ENCODE assay signal across 8 cellular contexts in the genomic region with DNA sequence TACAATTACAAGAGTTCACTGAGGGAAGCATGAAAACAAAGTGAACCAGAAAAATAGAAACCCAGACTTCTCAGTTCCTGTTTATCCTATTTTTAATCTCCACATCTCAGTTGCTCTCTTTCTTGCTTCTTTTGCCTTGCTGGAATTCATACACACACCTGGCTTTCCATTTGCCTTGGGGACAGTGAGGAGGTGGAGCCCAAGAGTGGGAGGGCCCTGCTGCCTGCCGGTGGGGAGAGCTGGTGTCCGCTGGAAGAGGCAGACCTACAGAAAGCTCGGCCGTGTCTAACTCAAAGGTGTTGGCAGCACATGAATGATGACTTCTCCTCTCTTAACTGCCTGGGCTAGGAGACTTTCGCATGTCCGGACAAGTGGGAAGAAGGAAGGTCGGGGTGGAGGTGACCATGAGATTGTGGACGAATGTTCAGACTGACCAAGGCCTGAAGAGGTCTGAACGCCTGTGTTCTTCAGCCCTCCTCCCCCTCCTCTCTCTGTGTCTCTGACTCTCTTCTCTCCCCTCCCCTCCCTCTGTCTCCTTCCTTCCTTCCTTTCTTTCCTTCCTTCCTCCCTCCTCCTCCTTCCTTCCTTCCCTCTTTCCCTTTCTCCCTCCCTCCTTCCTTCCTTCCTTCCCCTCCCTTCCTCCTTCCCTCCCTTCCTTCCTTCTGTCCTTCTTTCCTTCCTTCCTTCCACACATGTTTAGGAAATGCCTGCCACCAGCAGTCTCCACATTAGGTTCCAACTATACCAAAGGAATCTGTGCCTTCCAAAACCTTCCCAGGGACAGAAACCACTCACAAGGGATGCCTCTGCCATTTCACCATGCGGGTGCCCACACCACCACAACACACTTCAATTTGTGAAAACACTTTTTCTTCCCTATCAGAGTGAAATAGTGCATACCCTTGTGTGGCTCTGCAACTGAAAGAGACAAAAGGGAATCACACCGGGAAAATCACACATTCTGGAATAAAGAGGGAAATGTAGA.
DNase-seq lines count a peak whose midpoint lies in the region; ATAC-seq and TF ChIP-seq lines count a peak whose summit lies in the region.

No MANE protein-coding gene starts in this region.

- peaks cover 64% of the 10 kb centered on the region for H3K4me1 ChIP-seq in OCI-LY3 (ENCODE audit: low read length)

- H3K27ac Mint-ChIP-seq in T-helper 1 cell treated with Interleukin-12 subunit alpha and Interleukin-12 subunit beta and Interleukin-4 antibody, amounts not matched to agents 30 μg/mL and 1 μg/mL, for 36 hours = no peak overlapping the region
- peak overlapping the region; percentile 28 to 82 for H3K27ac Mint-ChIP-seq in stimulated activated naive CD8-positive, alpha-beta T cell treated with anti-CD3 and anti-CD28 coated beads, Interleukin-15, amount 100 ng/mL, for 72 hours

- intact Hi-C loops in left ventricle myocardium superior (cut with micrococcal nuclease) = no loop called here

- peak overlapping the region; percentile 71 for H3K4me3 ChIP-seq in OCI-LY3 (ENCODE audit: low read length)

- H3K27ac ChIP-seq in OCI-LY3 (ENCODE audit: low read length) = peak overlapping the region; percentile 97

- peaks cover 5% of the 10 kb centered on the region for H3K9me3 ChIP-seq in OCI-LY3 (ENCODE audit: insufficient read depth, low read length)

- TF ChIP-seq CTCF in OCI-LY3 (IDR thresholded peaks at IDR 0.05; ENCODE audit: low read depth, low read length) = no peak

- H3K36me3 ChIP-seq in OCI-LY3 (replicated peaks; ENCODE audit: low read depth, low read length) = peaks cover 7% of the 10 kb centered on the region

- peak overlapping the region; percentile 79 for H3K4me2 ChIP-seq in OCI-LY3 (ENCODE audit: low read length)

- no peak overlapping the region for H2AFZ ChIP-seq in OCI-LY3 (ENCODE audit: low read depth, low read length)

- ATAC-seq in left ventricle myocardium superior (no peak), GM18858 (IDR thresholded peaks at IDR 0.05; ENCODE audit: unreplicated experiment) (no peak), GM21447 (IDR thresholded peaks at IDR 0.05; ENCODE audit: unreplicated experiment) (no peak), HG03521 (IDR thresholded peaks at IDR 0.05; ENCODE audit: unreplicated experiment) (no peak)
- no peak for ATAC-seq in stimulated activated naive CD8-positive, alpha-beta T cell treated with anti-CD3 and anti-CD28 coated beads, Interleukin-15, amount 100 ng/mL, for 72 hours

- no peaks in the 10 kb centered on the region for H3K27me3 ChIP-seq in OCI-LY3 (ENCODE audit: low read depth, low read length)

- peaks cover 19% of the 10 kb centered on the region for H3K4me1 Mint-ChIP-seq in T-helper 1 cell treated with Interleukin-12 subunit alpha and Interleukin-12 subunit beta and Interleukin-4 antibody, amounts not matched to agents 30 μg/mL and 1 μg/mL, for 36 hours (ENCODE audit: low read depth)
- peaks cover 41% of the 10 kb centered on the region for H3K4me1 Mint-ChIP-seq in stimulated activated naive CD8-positive, alpha-beta T cell treated with anti-CD3 and anti-CD28 coated beads, Interleukin-15, amount 100 ng/mL, for 72 hours

- peaks cover 10% of the 10 kb centered on the region for H3K9me3 Mint-ChIP-seq in T-helper 1 cell treated with Interleukin-12 subunit alpha and Interleukin-12 subunit beta and Interleukin-4 antibody, amounts not matched to agents 30 μg/mL and 1 μg/mL, for 36 hours
- peaks cover 6 to 12% of the 10 kb centered on the region in 2 donors for H3K9me3 Mint-ChIP-seq in stimulated activated naive CD8-positive, alpha-beta T cell treated with anti-CD3 and anti-CD28 coated beads, Interleukin-15, amount 100 ng/mL, for 72 hours

- H4K20me1 ChIP-seq in OCI-LY3 (ENCODE audit: insufficient read depth, low read length) = no peaks in the 10 kb centered on the region

- H3K79me2 ChIP-seq in OCI-LY3 (ENCODE audit: low read length) = no peaks in the 10 kb centered on the region

- H3K27me3 Mint-ChIP-seq in T-helper 1 cell treated with Interleukin-12 subunit alpha and Interleukin-12 subunit beta and Interleukin-4 antibody, amounts not matched to agents 30 μg/mL and 1 μg/mL, for 36 hours (ENCODE audit: low read depth) = no peaks in the 10 kb centered on the region
- H3K27me3 Mint-ChIP-seq in stimulated activated naive CD8-positive, alpha-beta T cell treated with anti-CD3 and anti-CD28 coated beads, Interleukin-15, amount 100 ng/mL, for 72 hours = no peaks in the 10 kb centered on the region

- DNase-seq in T-helper 1 cell (no peak), left ventricle myocardium superior (peak; percentile 26)
- DNase-seq in stimulated activated naive CD8-positive, alpha-beta T cell treated with anti-CD3 and anti-CD28 coated beads, Interleukin-15, amount 100 ng/mL, for 72 hours = no peak

- peak overlapping the region; percentile 84 for H3K9ac ChIP-seq in OCI-LY3 (ENCODE audit: low read length)

- H3K4me3 Mint-ChIP-seq in T-helper 1 cell treated with Interleukin-12 subunit alpha and Interleukin-12 subunit beta and Interleukin-4 antibody, amounts not matched to agents 30 μg/mL and 1 μg/mL, for 36 hours = peak overlapping the region; percentile 14
- no peak overlapping the region for H3K4me3 Mint-ChIP-seq in stimulated activated naive CD8-positive, alpha-beta T cell treated with anti-CD3 and anti-CD28 coated beads, Interleukin-15, amount 100 ng/mL, for 72 hours

- no peaks in the 10 kb centered on the region for H3K36me3 Mint-ChIP-seq in T-helper 1 cell treated with Interleukin-12 subunit alpha and Interleukin-12 subunit beta and Interleukin-4 antibody, amounts not matched to agents 30 μg/mL and 1 μg/mL, for 36 hours (ENCODE audit: low read depth)
